In genomic region chr2:69742170-69742952, GRCh38 we compare ENCODE assay signal across 8 cellular contexts. TPM values are rescaled to one million over a fixed set of nuclear protein-coding genes. Genes with fewer than 3 reads are reported as not detected.
DNase-seq lines count a peak whose midpoint lies in the region; ATAC-seq and TF ChIP-seq lines count a peak whose summit lies in the region.

No MANE protein-coding gene starts in this region.

- no peaks in the 10 kb centered on the region for H3K9me3 Mint-ChIP-seq in activated naive CD8-positive, alpha-beta T cell (ENCODE audit: low read depth)
- H3K9me3 Mint-ChIP-seq in stimulated activated memory B cell treated with anti-CD40 and anti-IgM and Interleukin-4, amounts not matched to agents 10 μg/mL and 1 μg/mL and 100 μg/mL, for 72 hours, result no peaks in the 10 kb centered on the region

- peak overlapping the region; percentile 95 for H3K4me3 Mint-ChIP-seq in activated naive CD8-positive, alpha-beta T cell
- peak overlapping the region; percentile 99 for H3K4me3 Mint-ChIP-seq in stimulated activated memory B cell treated with anti-CD40 and anti-IgM and Interleukin-4, amounts not matched to agents 10 μg/mL and 1 μg/mL and 100 μg/mL, for 72 hours

- peak overlapping the region; percentile 65 for H3K9ac ChIP-seq in iPS-18a (ENCODE audit: low read length)

- BruUV-seq in A673 (replicated peaks; lab: Mats Ljungman, UMichigan), result TSS peak; percentile 24

- TF ChIP-seq CTCF in A673 (conservative IDR thresholded peaks at IDR 0.05; ENCODE audit: low read depth, low read length), result no peak

- ATAC-seq in GM18870 (IDR thresholded peaks at IDR 0.05; ENCODE audit: unreplicated experiment) (peak; percentile 29), HG03469 (IDR thresholded peaks at IDR 0.05; ENCODE audit: unreplicated experiment) (peak; percentile 24)
- ATAC-seq in stimulated activated memory B cell treated with anti-CD40 and anti-IgM and Interleukin-4, amounts not matched to agents 10 μg/mL and 1 μg/mL and 100 μg/mL, for 72 hours, result peak; percentile 35

- H3K4me1 Mint-ChIP-seq in activated naive CD8-positive, alpha-beta T cell (ENCODE audit: low read depth), result peaks cover 11% of the 10 kb centered on the region
- H3K4me1 Mint-ChIP-seq in stimulated activated memory B cell treated with anti-CD40 and anti-IgM and Interleukin-4, amounts not matched to agents 10 μg/mL and 1 μg/mL and 100 μg/mL, for 72 hours, result peaks cover 54% of the 10 kb centered on the region

- peaks cover 3% of the 10 kb centered on the region for H3K36me3 Mint-ChIP-seq in activated naive CD8-positive, alpha-beta T cell
- no peaks in the 10 kb centered on the region for H3K36me3 Mint-ChIP-seq in stimulated activated memory B cell treated with anti-CD40 and anti-IgM and Interleukin-4, amounts not matched to agents 10 μg/mL and 1 μg/mL and 100 μg/mL, for 72 hours

- POLR2A ChIA-PET in A673 (lab: Charles Lee; ENCODE audit: low non-redundant PET), result no interaction called here

- CTCF ChIA-PET in A673 (lab: Charles Lee), result interaction anchor here (0.8 to 2.4 kb wide), 2 partner anchors 8 to 17 kb away, joined by 3 to 11 read pairs; no protein-coding TSS in a partner anchor

- H3K9me3 ChIP-seq in A673 (ENCODE audit: low read depth, low read length, poor library complexity, severe bottlenecking), result no peaks in the 10 kb centered on the region
- H3K9me3 ChIP-seq in iPS-18a (ENCODE audit: control insufficient read depth, low read depth, low read length), result no peaks in the 10 kb centered on the region

- H3K27me3 Mint-ChIP-seq in activated naive CD8-positive, alpha-beta T cell, result no peaks in the 10 kb centered on the region
- no peaks in the 10 kb centered on the region for H3K27me3 Mint-ChIP-seq in stimulated activated memory B cell treated with anti-CD40 and anti-IgM and Interleukin-4, amounts not matched to agents 10 μg/mL and 1 μg/mL and 100 μg/mL, for 72 hours

- H3K4me1 ChIP-seq in A673 (ENCODE audit: insufficient read depth, low read length, poor library complexity, severe bottlenecking) (peaks cover 3% of the 10 kb centered on the region), iPS-18a (ENCODE audit: control insufficient read depth, low read depth, low read length) (peaks cover 8% of the 10 kb centered on the region)

- H3K4me3 ChIP-seq in A673 (ENCODE audit: low read depth, low read length, poor library complexity, severe bottlenecking) (peak overlapping the region; percentile 54), iPS-18a (ENCODE audit: low read length) (peak overlapping the region; percentile 77)

- peak overlapping the region; percentile 82 for H3K27ac Mint-ChIP-seq in activated naive CD8-positive, alpha-beta T cell
- peak overlapping the region; percentile 98 for H3K27ac Mint-ChIP-seq in stimulated activated memory B cell treated with anti-CD40 and anti-IgM and Interleukin-4, amounts not matched to agents 10 μg/mL and 1 μg/mL and 100 μg/mL, for 72 hours

- H3K36me3 ChIP-seq in A673 (ENCODE audit: insufficient read depth, low read length, poor library complexity, severe bottlenecking) (no peaks in the 10 kb centered on the region), iPS-18a (ENCODE audit: control insufficient read depth, low read depth, low read length) (no peaks in the 10 kb centered on the region)

- intact Hi-C loops in A673 (cut with micrococcal nuclease; ENCODE audit: unreplicated experiment), result loop anchor here (5.0 to 10.0 kb wide), 2 partner anchors 52 to 75 kb away; no protein-coding TSS in a partner anchor

- H3K27me3 ChIP-seq in A673 (replicated peaks; ENCODE audit: insufficient read depth, low read depth, low read length, poor library complexity) (no peaks in the 10 kb centered on the region), iPS-18a (ENCODE audit: control insufficient read depth, insufficient read depth, low read length) (peaks cover 24% of the 10 kb centered on the region)

- peak overlapping the region; percentile 51 for H3K27ac ChIP-seq in A673 (ENCODE audit: low read depth, low read length, poor library complexity, severe bottlenecking)
- no peak overlapping the region for H3K27ac ChIP-seq in iPS-18a (ENCODE audit: low read length)

- DNase-seq in A673 (ENCODE audit: low spot score), result no peak
- DNase-seq in midbrain (lab: John Stamatoyannopoulos, UW), result no peak
- DNase-seq in GF-D8 (lab: John Stamatoyannopoulos, UW), result no peak

RNA-seq across cellular contexts. Expression of gene ANXA4, which starts 0.4 kb away (rescaled TPM):
- 5.1 and 6.5 TPM in 2 replicates for total RNA-seq in A673 (2021)
